ENCODE assay signal across 17 cellular contexts in genomic region chr17:28729950-28730330, GRCh38. TPM values are rescaled to one million over a fixed set of nuclear protein-coding genes. Genes with fewer than 3 reads are reported as not detected.
DNase-seq lines count a peak whose midpoint lies in the region; ATAC-seq, FAIRE-seq and TF ChIP-seq lines count a peak whose summit lies in the region.
"Had no signal": no experiment of that assay in that cellular context is flagged by ENCODE, and none has a peak within 500 bp of the region (broad histone marks: within the 10 kb centered on the region; RNA-seq: fewer than 3 reads in every experiment).

No MANE protein-coding gene starts in this region.

- H3K36me3 ChIP-seq in HepG2 (replicated peaks in 1 of 2; ENCODE audit: control insufficient read depth in 1 of 2, insufficient read depth in 2 of 2, low read length in 2 of 2) (peaks cover 0 to 8% of the 10 kb centered on the region in 2 experiments; a peak in 2 of 5 replicates), right lobe of liver (no peaks in the 10 kb centered on the region), SU-DHL-6 (ENCODE audit: low read length) (peaks cover 4% of the 10 kb centered on the region; the same call in 1 of the 2 replicates), tibial artery (no peaks in the 10 kb centered on the region)
- H3K36me3 ChIP-seq: ovary had no signal

- H3F3A ChIP-seq in SU-DHL-6 (ENCODE audit: insufficient read depth): peaks cover 45% of the 10 kb centered on the region

- TF ChIP-seq POLR2A in HepG2 (IDR thresholded peaks at IDR 0.05; ENCODE audit: insufficient read depth in 1 of 2, low read depth in 2 of 2, low read length in 2 of 2) (no peak), right lobe of liver (IDR thresholded peaks at IDR 0.05) (no peak)

- H3K4me1 ChIP-seq in HepG2 (ENCODE audit: insufficient read depth, low read length): peaks cover 24% of the 10 kb centered on the region
- peaks cover 0 to 9% (median 4%) of the 10 kb centered on the region in 4 donors for H3K4me1 ChIP-seq in right lobe of liver
- H3K4me1 ChIP-seq in tibial artery: peaks cover 4 to 31% (median 19%) of the 10 kb centered on the region in 4 donors

- H3K36me3 Mint-ChIP-seq in glutamatergic neuron (ENCODE audit: unreplicated experiment): peaks cover under 1% of the 10 kb centered on the region

- H4K20me1 ChIP-seq in HepG2 (ENCODE audit: insufficient read depth, low read length): no peaks in the 10 kb centered on the region
- H4K20me1 ChIP-seq in SU-DHL-6 (ENCODE audit: low read depth, low read length): no peaks in the 10 kb centered on the region

- no peaks in the 10 kb centered on the region for H3K9me2 ChIP-seq in SU-DHL-6 (replicated peaks; ENCODE audit: insufficient read depth, low read length)

- POLR2A ChIA-PET in HepG2 (lab: Yijun Ruan, JAX): interaction anchor here (1.2 to 8.7 kb wide), 6 partner anchors 10 to 222 kb away, joined by 3 to 590 read pairs (median 36); partner anchors contain the start of genes PHF12, RPL23A, SDF2 and SUPT6H

- peaks cover 15% of the 10 kb centered on the region for H3K9me3 Mint-ChIP-seq in glutamatergic neuron (ENCODE audit: unreplicated experiment)

- peak overlapping the region; percentile 8 for H3K4me3 Mint-ChIP-seq in glutamatergic neuron (ENCODE audit: unreplicated experiment)

- TF ChIP-seq RAD21 in HepG2 (CRISPR knock-in tag; IDR thresholded peaks at IDR 0.05): no peak

- peak overlapping the region; percentile 88 for H3K27ac ChIP-seq in HepG2 (ENCODE audit: extremely low read length, insufficient read depth, low read length)
- H3K27ac ChIP-seq in right lobe of liver: no peak overlapping the region
- peak overlapping the region; percentile 100 for H3K27ac ChIP-seq in SU-DHL-6 (ENCODE audit: low read depth, low read length)
- no peak overlapping the region for H3K27ac ChIP-seq in tibial artery
- H3K27ac ChIP-seq: ovary had no signal

- no peak for TF ChIP-seq EP300 in HepG2 (IDR thresholded peaks at IDR 0.05; ENCODE audit: low read depth in 2 of 2, low read length in 2 of 2)
- TF ChIP-seq EP300 in HepG2 (CRISPR knock-in tag; IDR thresholded peaks at IDR 0.05; ENCODE audit: borderline replicate concordance): no peak

- 90% methylated on average over 11 of the region's 11 CpGs for WGBS in HepG2 (ENCODE audit: low lambda C conversion rate)
- 81% methylated on average over 11 of the region's 11 CpGs for WGBS in right lobe of liver (ENCODE audit: insufficient coverage, low coverage, low lambda C conversion rate, missing lambda C conversion rate)

- H3K79me2 ChIP-seq in HepG2 (ENCODE audit: insufficient read depth, low read length) (peaks cover 4% of the 10 kb centered on the region), SU-DHL-6 (ENCODE audit: insufficient read depth, low read length) (peaks cover 14% of the 10 kb centered on the region; the same call in 1 of the 2 replicates)

- no peaks in the 10 kb centered on the region; a peak in 1 of 5 replicates for H3K27me3 ChIP-seq in HepG2 (ENCODE audit: control insufficient read depth in 1 of 2, insufficient read depth in 2 of 2, low read length in 2 of 2)
- no peaks in the 10 kb centered on the region for H3K27me3 ChIP-seq in right lobe of liver
- H3K27me3 ChIP-seq in SU-DHL-6 (ENCODE audit: low read length): no peaks in the 10 kb centered on the region
- H3K27me3 ChIP-seq in tibial artery: no peaks in the 10 kb centered on the region
- H3K27me3 ChIP-seq: body of pancreas, dorsolateral prefrontal cortex, ovary had no signal

- H3K4me1 Mint-ChIP-seq in glutamatergic neuron (ENCODE audit: low read depth, unreplicated experiment): peaks cover 8% of the 10 kb centered on the region

- FAIRE-seq in HepG2 (lab: Jason Lieb, UNC): no peak
- FAIRE-seq: GM18507, kidney had no signal

- H3K4me2 ChIP-seq in HepG2 (ENCODE audit: low read depth, low read length) (no peak overlapping the region), SU-DHL-6 (ENCODE audit: low read depth, low read length, poor library complexity, severe bottlenecking) (peak overlapping the region; percentile 96)

- no peaks in the 10 kb centered on the region for H3K9me3 ChIP-seq in HepG2 (ENCODE audit: low read length)
- H3K9me3 ChIP-seq in right lobe of liver: no peaks in the 10 kb centered on the region
- no peaks in the 10 kb centered on the region; the same call in 1 of the 2 replicates for H3K9me3 ChIP-seq in SU-DHL-6 (ENCODE audit: insufficient read depth, low read length)
- H3K9me3 ChIP-seq in tibial artery: no peaks in the 10 kb centered on the region
- H3K9me3 ChIP-seq: body of pancreas, ovary had no signal

- in situ Hi-C loops in HepG2 (cut with HindIII; ENCODE audit: extremely low pct_ligation_motif_present, low pct_unique_long_range_greater_than_20kb): loop anchor here (25.0 kb wide), 1 partner anchor 382 kb away; no protein-coding TSS in a partner anchor

- TF ChIP-seq CTCF in HepG2 (CRISPR knock-in tag; IDR thresholded peaks at IDR 0.05) (no peak), right lobe of liver (IDR thresholded peaks at IDR 0.05) (no peak), SU-DHL-6 (IDR thresholded peaks at IDR 0.05; ENCODE audit: insufficient read depth, low read length, poor library complexity, severe bottlenecking) (no peak), glutamatergic neuron (IDR thresholded peaks at IDR 0.05; ENCODE audit: partially characterized antibody, unreplicated experiment) (no peak), tibial artery (IDR thresholded peaks at IDR 0.05) (no peak)

- H3K27ac Mint-ChIP-seq in glutamatergic neuron (ENCODE audit: unreplicated experiment): no peak overlapping the region

- no peak overlapping the region for H3K4me3 ChIP-seq in HepG2 (replicated peaks in 1 of 3; ENCODE audit: insufficient read depth in 1 of 3, low read depth in 2 of 3, low read length in 3 of 3)
- no peak overlapping the region for H3K4me3 ChIP-seq in right lobe of liver
- H3K4me3 ChIP-seq in SU-DHL-6 (ENCODE audit: insufficient read depth, low read length, poor library complexity, severe bottlenecking): no peak overlapping the region
- no peak overlapping the region for H3K4me3 ChIP-seq in tibial artery
- H3K4me3 ChIP-seq: body of pancreas, ovary, skin epidermis had no signal

- intact Hi-C loops in HepG2 (cut with micrococcal nuclease; ENCODE audit: unreplicated experiment): no loop called here
- intact Hi-C loops in right lobe of liver (cut with DNase I): no loop called here
- intact Hi-C loops in tibial artery (cut with DNase I; ENCODE audit: low total_unique reads): loop anchor here (2.0 to 5.0 kb wide), 2 partner anchors 13 to 167 kb away; partner anchors contain the start of gene FLOT2

- H3K9ac ChIP-seq in HepG2 (ENCODE audit: insufficient read depth, low read depth, low read length) (no peak overlapping the region), SU-DHL-6 (ENCODE audit: low read length) (0 out of 2 replicates have a peak overlapping the region, but pooled peaks have one; percentile 82)

- H3K27me3 Mint-ChIP-seq in glutamatergic neuron (ENCODE audit: unreplicated experiment): peaks cover 16% of the 10 kb centered on the region

- ATAC-seq in HepG2 (no peak), right lobe of liver (no peak), GM18517 (IDR thresholded peaks at IDR 0.05; ENCODE audit: unreplicated experiment) (no peak), left lobe of liver (no peak)
- ATAC-seq: body of pancreas had no signal

- DNase-seq in HepG2 (ENCODE audit: low spot score): no peak
- DNase-seq in right lobe of liver: no peak
- DNase-seq in glutamatergic neuron: no peak
- no peak for DNase-seq in tibial artery
- DNase-seq in T-helper 9 cell: no peak
- DNase-seq in left lobe of liver (ENCODE audit: low spot score): no peak
- DNase-seq: activated CD4-positive, alpha-beta T cell treated with anti-CD3 and anti-CD28 coated beads, Interleukin-2, amount 50 U/mL, for 1 hour; activated gamma-delta T cell; body of pancreas; dorsolateral prefrontal cortex; kidney; ovary; stimulated activated naive CD4-positive, alpha-beta T cell treated with Interleukin-2 at 50 U/mL for 16 hours had no signal

- H2AFZ ChIP-seq in HepG2 (ENCODE audit: low read length): no peak overlapping the region
- no peak overlapping the region for H2AFZ ChIP-seq in SU-DHL-6 (ENCODE audit: low read depth, low read length, severe bottlenecking)

- CTCF ChIA-PET in HepG2 (lab: Yijun Ruan, JAX; ENCODE audit: low intra/inter-chr PET ratio, low total read pairs): interaction anchor here (5.0 kb wide), 1 partner anchor 20 kb away, joined by 142 read pairs; no protein-coding TSS in a partner anchor

- BruUV-seq in HepG2 (replicated peaks; lab: Mats Ljungman, UMichigan): no TSS peak

RNA-seq across cellular contexts. Expression of gene NEK8, which starts 1.4 kb away (rescaled TPM):
- total RNA-seq in HepG2 (2016; rRNA removed; fragmentation: Illumina TruSeq; extraction: Trizol) (4.3 and 5.8 TPM in 2 replicates), right lobe of liver (1 to 10 TPM; 1.6 to 5.4 (median 3.2) TPM), glutamatergic neuron (ENCODE audit: unreplicated experiment) (5.9 TPM), left lobe of liver (3.2 TPM)
- total RNA-seq in HepG2 (2016; cell fraction: cytosol; rRNA removed; fragmentation: Illumina TruSeq; extraction: Trizol; ENCODE audit: low read depth): 2.1 and 2.5 TPM in 2 replicates
- total RNA-seq in HepG2 (2016; cell fraction: insoluble cytoplasmic fraction; rRNA removed; fragmentation: Illumina TruSeq; extraction: Trizol): 4.6 and 5.8 TPM in 2 replicates
- 2.2 and 2.8 TPM in 2 replicates for total RNA-seq in HepG2 (2016; cell fraction: membrane; rRNA removed; fragmentation: Illumina TruSeq; extraction: Trizol)
- total RNA-seq in HepG2 (2016; cell fraction: nucleus; rRNA removed; fragmentation: Illumina TruSeq; extraction: Trizol): 7.2 and 8.5 TPM in 2 replicates
- 13.5 and 15.6 TPM in 2 replicates for polyA plus RNA-seq in HepG2 (2011; rRNA removed)
- polyA plus RNA-seq in HepG2 (2011; cell fraction: cytosol; rRNA removed): 6.9 and 8.5 TPM in 2 replicates
- polyA plus RNA-seq in HepG2 (2011; cell fraction: nucleus; rRNA removed): 30.2 and 33.0 TPM in 2 replicates
- polyA plus RNA-seq in HepG2 (2012): 5.5 and 5.8 TPM in 2 replicates
- 0.73 and 0.88 TPM in 2 replicates for polyA plus RNA-seq in HepG2 (2016; cell fraction: cytosol; fragmentation: Illumina TruSeq; extraction: Trizol; ENCODE audit: low read depth)
- 4.8 and 5.9 TPM in 2 replicates for polyA plus RNA-seq in HepG2 (2016; cell fraction: insoluble cytoplasmic fraction; fragmentation: Illumina TruSeq; extraction: Trizol; ENCODE audit: low read depth)
- polyA plus RNA-seq in HepG2 (2016; cell fraction: membrane; fragmentation: Illumina TruSeq; extraction: Trizol; ENCODE audit: low read depth): 1.9 and 2.3 TPM in 2 replicates
- polyA plus RNA-seq in HepG2 (2016; cell fraction: nucleus; fragmentation: Illumina TruSeq; extraction: Trizol; ENCODE audit: insufficient read depth, low read depth): 20.8 and 23.8 TPM in 2 replicates
- polyA minus RNA-seq in HepG2 (2011; rRNA and poly(A)+ RNA removed; ENCODE audit: low replicate concordance): 21.9 and 30.0 TPM in 2 replicates
- 1.8 and 2.3 TPM in 2 replicates for polyA minus RNA-seq in HepG2 (2011; cell fraction: cytosol; rRNA and poly(A)+ RNA removed)
- polyA minus RNA-seq in HepG2 (2011; cell fraction: nucleus; rRNA and poly(A)+ RNA removed): 18.7 and 19.6 TPM in 2 replicates

RNA-seq across cellular contexts. Expression of gene TLCD1, which starts 3.9 kb away (rescaled TPM):
- 9.6 and 19.6 TPM in 2 replicates for total RNA-seq in HepG2 (2016; rRNA removed; fragmentation: Illumina TruSeq; extraction: Trizol)
- 10.7 and 11.5 TPM in 2 replicates for total RNA-seq in HepG2 (2016; cell fraction: cytosol; rRNA removed; fragmentation: Illumina TruSeq; extraction: Trizol; ENCODE audit: low read depth)
- total RNA-seq in HepG2 (2016; cell fraction: insoluble cytoplasmic fraction; rRNA removed; fragmentation: Illumina TruSeq; extraction: Trizol): 10.3 and 16.0 TPM in 2 replicates
- total RNA-seq in HepG2 (2016; cell fraction: membrane; rRNA removed; fragmentation: Illumina TruSeq; extraction: Trizol): 10.0 and 16.0 TPM in 2 replicates
- total RNA-seq in HepG2 (2016; cell fraction: nucleus; rRNA removed; fragmentation: Illumina TruSeq; extraction: Trizol): 9.9 and 10.3 TPM in 2 replicates
- 14.9 and 18.1 TPM in 2 replicates for polyA plus RNA-seq in HepG2 (2011; rRNA removed)
- polyA plus RNA-seq in HepG2 (2011; cell fraction: cytosol; rRNA removed): 20.9 and 25.5 TPM in 2 replicates
- polyA plus RNA-seq in HepG2 (2011; cell fraction: nucleus; rRNA removed): 6.9 and 8.8 TPM in 2 replicates
- polyA plus RNA-seq in HepG2 (2012): 10.5 and 12.7 TPM in 2 replicates
- polyA plus RNA-seq in HepG2 (2016; cell fraction: cytosol; fragmentation: Illumina TruSeq; extraction: Trizol; ENCODE audit: low read depth): 11.3 and 18.1 TPM in 2 replicates
- 10.2 and 11.3 TPM in 2 replicates for polyA plus RNA-seq in HepG2 (2016; cell fraction: insoluble cytoplasmic fraction; fragmentation: Illumina TruSeq; extraction: Trizol; ENCODE audit: low read depth)
- 11.2 and 17.1 TPM in 2 replicates for polyA plus RNA-seq in HepG2 (2016; cell fraction: membrane; fragmentation: Illumina TruSeq; extraction: Trizol; ENCODE audit: low read depth)
- 24.7 and 27.8 TPM in 2 replicates for polyA plus RNA-seq in HepG2 (2016; cell fraction: nucleus; fragmentation: Illumina TruSeq; extraction: Trizol; ENCODE audit: insufficient read depth, low read depth)
- polyA minus RNA-seq in HepG2 (2011; rRNA and poly(A)+ RNA removed; ENCODE audit: low replicate concordance): 20.6 and 67.0 TPM in 2 replicates
- 5.7 and 8.6 TPM in 2 replicates for polyA minus RNA-seq in HepG2 (2011; cell fraction: cytosol; rRNA and poly(A)+ RNA removed)
- polyA minus RNA-seq in HepG2 (2011; cell fraction: nucleus; rRNA and poly(A)+ RNA removed): 6.7 TPM in 2 replicates
- 10 to 100 TPM in 1 of 6 experiments, 1 to 10 TPM in 5; 2.9 to 11.0 (median 7.0) TPM for total RNA-seq in right lobe of liver
- 8.2 TPM for total RNA-seq in glutamatergic neuron (ENCODE audit: unreplicated experiment)
- total RNA-seq in left lobe of liver: 4.8 TPM

RNA-seq across cellular contexts. Expression of gene RPL23A, which starts 10.2 kb away (rescaled TPM):
- total RNA-seq in HepG2 (2016; rRNA removed; fragmentation: Illumina TruSeq; extraction: Trizol): 1,771 and 1,936 TPM in 2 replicates
- total RNA-seq in HepG2 (2016; cell fraction: cytosol; rRNA removed; fragmentation: Illumina TruSeq; extraction: Trizol; ENCODE audit: low read depth): 2,822 and 3,167 TPM in 2 replicates
- 1,674 and 1,907 TPM in 2 replicates for total RNA-seq in HepG2 (2016; cell fraction: insoluble cytoplasmic fraction; rRNA removed; fragmentation: Illumina TruSeq; extraction: Trizol)
- 3,777 and 4,030 TPM in 2 replicates for total RNA-seq in HepG2 (2016; cell fraction: membrane; rRNA removed; fragmentation: Illumina TruSeq; extraction: Trizol)
- total RNA-seq in HepG2 (2016; cell fraction: nucleus; rRNA removed; fragmentation: Illumina TruSeq; extraction: Trizol): 614 and 698 TPM in 2 replicates
- 1,550 and 1,876 TPM in 2 replicates for polyA plus RNA-seq in HepG2 (2011; rRNA removed)
- 799 and 1,152 TPM in 2 replicates for polyA plus RNA-seq in HepG2 (2011; cell fraction: cytosol; rRNA removed)
- 254 and 402 TPM in 2 replicates for polyA plus RNA-seq in HepG2 (2011; cell fraction: nucleus; rRNA removed)
- 2,570 and 3,235 TPM in 2 replicates for polyA plus RNA-seq in HepG2 (2012)
- 2,876 and 3,535 TPM in 2 replicates for polyA plus RNA-seq in HepG2 (2016; cell fraction: cytosol; fragmentation: Illumina TruSeq; extraction: Trizol; ENCODE audit: low read depth)
- polyA plus RNA-seq in HepG2 (2016; cell fraction: insoluble cytoplasmic fraction; fragmentation: Illumina TruSeq; extraction: Trizol; ENCODE audit: low read depth): 1,761 and 1,897 TPM in 2 replicates
- polyA plus RNA-seq in HepG2 (2016; cell fraction: membrane; fragmentation: Illumina TruSeq; extraction: Trizol; ENCODE audit: low read depth): 3,540 and 3,833 TPM in 2 replicates
- 1,018 and 1,064 TPM in 2 replicates for polyA plus RNA-seq in HepG2 (2016; cell fraction: nucleus; fragmentation: Illumina TruSeq; extraction: Trizol; ENCODE audit: insufficient read depth, low read depth)
- 414 and 1,016 TPM in 2 replicates for polyA minus RNA-seq in HepG2 (2011; rRNA and poly(A)+ RNA removed; ENCODE audit: low replicate concordance)
- 538 and 592 TPM in 2 replicates for polyA minus RNA-seq in HepG2 (2011; cell fraction: cytosol; rRNA and poly(A)+ RNA removed)
- 303 and 433 TPM in 2 replicates for polyA minus RNA-seq in HepG2 (2011; cell fraction: nucleus; rRNA and poly(A)+ RNA removed)
- 100 to 1,000 TPM; 212 to 464 (median 362) TPM for total RNA-seq in right lobe of liver
- 627 TPM for total RNA-seq in glutamatergic neuron (ENCODE audit: unreplicated experiment)
- 346 TPM for total RNA-seq in left lobe of liver

RNA-seq across cellular contexts. Expression of gene RAB34, which starts 12.3 kb away (rescaled TPM):
- 0.49 TPM in 1 of 2 replicates, not detected in the other for total RNA-seq in HepG2 (2016; rRNA removed; fragmentation: Illumina TruSeq; extraction: Trizol)
- total RNA-seq in HepG2 (2016; cell fraction: cytosol; rRNA removed; fragmentation: Illumina TruSeq; extraction: Trizol; ENCODE audit: low read depth): not detected in 2 replicates
- 0.17 TPM in 1 of 2 replicates, not detected in the other for total RNA-seq in HepG2 (2016; cell fraction: insoluble cytoplasmic fraction; rRNA removed; fragmentation: Illumina TruSeq; extraction: Trizol)
- 0.41 TPM in 1 of 2 replicates, not detected in the other for total RNA-seq in HepG2 (2016; cell fraction: membrane; rRNA removed; fragmentation: Illumina TruSeq; extraction: Trizol)
- not detected in 2 replicates for total RNA-seq in HepG2 (2016; cell fraction: nucleus; rRNA removed; fragmentation: Illumina TruSeq; extraction: Trizol)
- not detected in 2 replicates for polyA plus RNA-seq in HepG2 (2011; rRNA removed)
- polyA plus RNA-seq in HepG2 (2011; cell fraction: cytosol; rRNA removed): 0.16 and 0.24 TPM in 2 replicates
- polyA plus RNA-seq in HepG2 (2011; cell fraction: nucleus; rRNA removed): 0.31 and 0.50 TPM in 2 replicates
- polyA plus RNA-seq in HepG2 (2012): not detected in 2 replicates
- polyA plus RNA-seq in HepG2 (2016; cell fraction: cytosol; fragmentation: Illumina TruSeq; extraction: Trizol; ENCODE audit: low read depth): not detected in 2 replicates
- 0.43 TPM in 1 of 2 replicates, not detected in the other for polyA plus RNA-seq in HepG2 (2016; cell fraction: insoluble cytoplasmic fraction; fragmentation: Illumina TruSeq; extraction: Trizol; ENCODE audit: low read depth)
- not detected in 2 replicates for polyA plus RNA-seq in HepG2 (2016; cell fraction: membrane; fragmentation: Illumina TruSeq; extraction: Trizol; ENCODE audit: low read depth)
- polyA plus RNA-seq in HepG2 (2016; cell fraction: nucleus; fragmentation: Illumina TruSeq; extraction: Trizol; ENCODE audit: insufficient read depth, low read depth): 1.2 TPM in 1 of 2 replicates, not detected in the other
- polyA minus RNA-seq in HepG2 (2011; rRNA and poly(A)+ RNA removed; ENCODE audit: low replicate concordance): 0.36 and 236 TPM in 2 replicates
- polyA minus RNA-seq in HepG2 (2011; cell fraction: cytosol; rRNA and poly(A)+ RNA removed): 1.6 and 2.4 TPM in 2 replicates
- 0.52 and 0.62 TPM in 2 replicates for polyA minus RNA-seq in HepG2 (2011; cell fraction: nucleus; rRNA and poly(A)+ RNA removed)
- 10 to 100 TPM in 1 of 6 experiments, 1 to 10 TPM in 5; 2.5 to 12.5 (median 4.7) TPM for total RNA-seq in right lobe of liver
- total RNA-seq in glutamatergic neuron (ENCODE audit: unreplicated experiment): 54.3 TPM
- 4.9 TPM for total RNA-seq in left lobe of liver

RNA-seq across cellular contexts. Expression of gene TRAF4, which starts 13.9 kb away (rescaled TPM):
- 56.6 and 89.9 TPM in 2 replicates for total RNA-seq in HepG2 (2016; rRNA removed; fragmentation: Illumina TruSeq; extraction: Trizol)
- 106 and 119 TPM in 2 replicates for total RNA-seq in HepG2 (2016; cell fraction: cytosol; rRNA removed; fragmentation: Illumina TruSeq; extraction: Trizol; ENCODE audit: low read depth)
- total RNA-seq in HepG2 (2016; cell fraction: insoluble cytoplasmic fraction; rRNA removed; fragmentation: Illumina TruSeq; extraction: Trizol): 49.2 and 95.4 TPM in 2 replicates
- 159 and 170 TPM in 2 replicates for total RNA-seq in HepG2 (2016; cell fraction: membrane; rRNA removed; fragmentation: Illumina TruSeq; extraction: Trizol)
- total RNA-seq in HepG2 (2016; cell fraction: nucleus; rRNA removed; fragmentation: Illumina TruSeq; extraction: Trizol): 106 and 121 TPM in 2 replicates
- 86.0 and 108 TPM in 2 replicates for polyA plus RNA-seq in HepG2 (2011; rRNA removed)
- polyA plus RNA-seq in HepG2 (2011; cell fraction: cytosol; rRNA removed): 63.5 and 85.7 TPM in 2 replicates
- polyA plus RNA-seq in HepG2 (2011; cell fraction: nucleus; rRNA removed): 436 and 553 TPM in 2 replicates
- 35.8 and 50.8 TPM in 2 replicates for polyA plus RNA-seq in HepG2 (2012)
- polyA plus RNA-seq in HepG2 (2016; cell fraction: cytosol; fragmentation: Illumina TruSeq; extraction: Trizol; ENCODE audit: low read depth): 89.5 and 97.9 TPM in 2 replicates
- polyA plus RNA-seq in HepG2 (2016; cell fraction: insoluble cytoplasmic fraction; fragmentation: Illumina TruSeq; extraction: Trizol; ENCODE audit: low read depth): 56.9 and 70.9 TPM in 2 replicates
- polyA plus RNA-seq in HepG2 (2016; cell fraction: membrane; fragmentation: Illumina TruSeq; extraction: Trizol; ENCODE audit: low read depth): 144 TPM in 2 replicates
- polyA plus RNA-seq in HepG2 (2016; cell fraction: nucleus; fragmentation: Illumina TruSeq; extraction: Trizol; ENCODE audit: insufficient read depth, low read depth): 269 and 270 TPM in 2 replicates
- 250 and 264 TPM in 2 replicates for polyA minus RNA-seq in HepG2 (2011; rRNA and poly(A)+ RNA removed; ENCODE audit: low replicate concordance)
- 43.5 and 58.9 TPM in 2 replicates for polyA minus RNA-seq in HepG2 (2011; cell fraction: cytosol; rRNA and poly(A)+ RNA removed)
- 197 TPM in 2 replicates for polyA minus RNA-seq in HepG2 (2011; cell fraction: nucleus; rRNA and poly(A)+ RNA removed)
- total RNA-seq in right lobe of liver: 10 to 100 TPM; 26.4 to 55.2 (median 42.3) TPM
- 373 TPM for total RNA-seq in glutamatergic neuron (ENCODE audit: unreplicated experiment)
- total RNA-seq in left lobe of liver: 49.0 TPM

Comparison
In these comparisons a context has a peak if more than half of its experiments do, and no peak if none do; other contexts are left out.
1. H3K27ac ChIP-seq: peak in HepG2 (single experiment) and SU-DHL-6 (single experiment); none in right lobe of liver (0 of 3) and tibial artery (0 of 2).